Comparison of ENCODE assay signal across 8 cellular contexts in genomic region chr9:127937046-127937382, GRCh38. TPM values are rescaled to one million over a fixed set of nuclear protein-coding genes. Genes with fewer than 3 reads are reported as not detected.
DNase-seq lines count a peak whose midpoint lies in the region; ATAC-seq, FAIRE-seq and TF ChIP-seq lines count a peak whose summit lies in the region.

No MANE protein-coding gene starts in this region.

- no peak overlapping the region for H2AFZ ChIP-seq in ACC112 (ENCODE audit: low read length, unreplicated experiment)

- TF ChIP-seq CTCF in bronchial epithelial cell (IDR thresholded peaks at IDR 0.05; ENCODE audit: insufficient read depth, low read length, severe bottlenecking), result no peak

- H3K36me3 ChIP-seq in ACC112 (ENCODE audit: insufficient read depth, low read length), result no peaks in the 10 kb centered on the region
- H3K36me3 ChIP-seq in bronchial epithelial cell (ENCODE audit: control insufficient read depth, insufficient read depth, low read length), result peaks cover 8% of the 10 kb centered on the region
- peaks cover 5 to 8% of the 10 kb centered on the region in 2 donors for H3K36me3 ChIP-seq in mucosa of rectum (ENCODE audit: control insufficient read depth in 2 of 2, insufficient read depth in 2 of 2, low read length in 2 of 2)

- peak overlapping the region; percentile 32 for H3K27ac ChIP-seq in ACC112 (ENCODE audit: low read depth, low read length)
- peak overlapping the region in 1 of 2 donors; percentile 56 for H3K27ac ChIP-seq in mucosa of rectum (ENCODE audit: low read depth in 2 of 2, low read length in 2 of 2)

- H3K79me2 ChIP-seq in ACC112 (ENCODE audit: control insufficient read depth, insufficient read depth, low read length, unreplicated experiment), result peaks cover 35% of the 10 kb centered on the region

- FAIRE-seq in bronchial epithelial cell (lab: Jason Lieb, UNC) (no peak), GM19239 (lab: Jason Lieb, UNC) (no peak)

- H3K27me3 ChIP-seq in ACC112 (ENCODE audit: insufficient read depth, low read length) (no peaks in the 10 kb centered on the region), bronchial epithelial cell (ENCODE audit: control insufficient read depth, insufficient read depth, low read length) (no peaks in the 10 kb centered on the region), mucosa of rectum (ENCODE audit: control insufficient read depth in 2 of 2, insufficient read depth in 2 of 2, low read length in 2 of 2) (no peaks in the 10 kb centered on the region)

- ATAC-seq in GM18907 (IDR thresholded peaks at IDR 0.05; ENCODE audit: unreplicated experiment) (no peak), HG03439 (IDR thresholded peaks at IDR 0.05; ENCODE audit: unreplicated experiment) (no peak), HG02885 (IDR thresholded peaks at IDR 0.05; ENCODE audit: poor library complexity, unreplicated experiment) (no peak)

- H3K9ac ChIP-seq in mucosa of rectum (ENCODE audit: low read depth in 1 of 2, low read length in 2 of 2), result peak overlapping the region; percentile 62 to 72

- H3K9me3 ChIP-seq in mucosa of rectum (ENCODE audit: control insufficient read depth in 2 of 2, low read length in 2 of 2), result no peaks in the 10 kb centered on the region

- H3K4me3 ChIP-seq in ACC112 (ENCODE audit: low read depth, low read length) (peak overlapping the region; percentile 86), bronchial epithelial cell (ENCODE audit: low read depth, low read length) (peak overlapping the region; percentile 71), mucosa of rectum (ENCODE audit: low read length in 2 of 2) (peak overlapping the region; percentile 86 to 93)

- peaks cover 28% of the 10 kb centered on the region for H3K4me1 ChIP-seq in ACC112 (ENCODE audit: control insufficient read depth, insufficient read depth, low read length, unreplicated experiment)
- H3K4me1 ChIP-seq in mucosa of rectum (ENCODE audit: control insufficient read depth in 2 of 2, insufficient read depth in 2 of 2, low read length in 2 of 2), result peaks cover 21 to 23% of the 10 kb centered on the region in 2 donors

- DNase-seq in HT-29 (ENCODE audit: low spot score) (peak; percentile 22), bronchial epithelial cell (ENCODE audit: low read depth) (no peak), GM19239 (ENCODE audit: insufficient read length, low spot score) (no peak)

RNA-seq across cellular contexts. Expression of gene DPM2, which starts 0.6 kb away (rescaled TPM):
- 44.3 and 47.0 TPM in 2 replicates for total RNA-seq in HT-29 (2014; rRNA removed; shearing (Covaris generic))
- 11.8 and 17.4 TPM in 2 replicates for total RNA-seq in bronchial epithelial cell

RNA-seq across cellular contexts. Expression of gene PIP5KL1, which starts 6.4 kb away (rescaled TPM):
- 1.2 and 3.8 TPM in 2 replicates for total RNA-seq in HT-29 (2014; rRNA removed; shearing (Covaris generic))
- 2.1 and 5.1 TPM in 2 replicates for total RNA-seq in bronchial epithelial cell

RNA-seq across cellular contexts. Expression of gene ST6GALNAC4, which starts 20.2 kb away (rescaled TPM):
- 60.1 and 84.2 TPM in 2 replicates for total RNA-seq in HT-29 (2014; rRNA removed; shearing (Covaris generic))
- total RNA-seq in bronchial epithelial cell, result 21.3 and 21.8 TPM in 2 replicates

RNA-seq across cellular contexts. Expression of gene ST6GALNAC6, which starts 37.6 kb away (rescaled TPM):
- total RNA-seq in HT-29 (2014; rRNA removed; shearing (Covaris generic)), result 14.5 and 16.6 TPM in 2 replicates
- 18.2 and 18.4 TPM in 2 replicates for total RNA-seq in bronchial epithelial cell

RNA-seq across cellular contexts. Expression of gene EEIG1, which starts 43.8 kb away (rescaled TPM):
- 36.0 and 45.3 TPM in 2 replicates for total RNA-seq in HT-29 (2014; rRNA removed; shearing (Covaris generic))
- total RNA-seq in bronchial epithelial cell, result 7.4 and 41.3 TPM in 2 replicates
